ENCODE assay signal across 1 cellular context in genomic region chr22:24830205-24830979, GRCh38.
TF ChIP-seq lines count a peak whose summit lies in the region.

No MANE protein-coding gene starts in this region.

TF ChIP-seq in HepG2, 621 proteins besides CTCF, POLR2A, EP300 and RAD21:
- TF ChIP-seq ZNF768 (CRISPR knock-in tag; IDR thresholded peaks at IDR 0.05) (peak; percentile 90), PBX2 (CRISPR knock-in tag; IDR thresholded peaks at IDR 0.05) (no peak), NPAS2 (CRISPR knock-in tag; IDR thresholded peaks at IDR 0.05; ENCODE audit: borderline replicate concordance) (no peak)
TF ChIP-seq in HepG2: peak in this region for 1.
